Comparison of ENCODE assay signal across 24 cellular contexts in genomic region chr2:190618030-190618429, GRCh38. TPM values are rescaled to one million over a fixed set of nuclear protein-coding genes. Genes with fewer than 3 reads are reported as not detected.
A peak's percentile ranks its signal among the peaks of the same experiment; 100 is the strongest.
DNase-seq lines count a peak whose midpoint lies in the region; ATAC-seq, FAIRE-seq and TF ChIP-seq lines count a peak whose summit lies in the region.
"Had no signal": no experiment of that assay in that cellular context is flagged by ENCODE, and none has a peak within 500 bp of the region (broad histone marks: within the 10 kb centered on the region; RNA-seq: fewer than 3 reads in every experiment).

No MANE protein-coding gene starts in this region.

- 70% methylated on average over 3 of the region's 3 CpGs for WGBS in mammary epithelial cell (ENCODE audit: low coverage, missing lambda C conversion rate)

- no peak overlapping the region for H2AFZ ChIP-seq in mammary epithelial cell (ENCODE audit: low read depth, low read length)
- H2AFZ ChIP-seq: PC-9 had no signal

- no peak for TF ChIP-seq POLR2A in H54 (IDR thresholded peaks at IDR 0.05; ENCODE audit: low read depth, low read length)

- FAIRE-seq in H54 (lab: Jason Lieb, UNC) = no peak
- FAIRE-seq: HTR-8/SVneo had no signal

- CTCF ChIA-PET in mammary epithelial cell (lab: Charles Lee; ENCODE audit: low non-redundant PET) = no interaction called here

- TF ChIP-seq CTCF in 22Rv1 (IDR thresholded peaks at IDR 0.05) = no peak
- TF ChIP-seq CTCF in VCaP (conservative IDR thresholded peaks at IDR 0.05) = no peak
- TF ChIP-seq CTCF in mammary epithelial cell (conservative IDR thresholded peaks at IDR 0.05 in 1 of 2, IDR thresholded peaks at IDR 0.05 in 1 of 2; ENCODE audit: extremely low read depth in 1 of 2, insufficient read depth in 1 of 2, low read depth in 1 of 2, low read length in 2 of 2) = no peak

- H3K27ac ChIP-seq in 22Rv1 = 0 out of 2 replicates have a peak overlapping the region, but pooled peaks have one; percentile 6
- peak overlapping the region; percentile 60 for H3K27ac ChIP-seq in VCaP
- H3K27ac ChIP-seq in mammary epithelial cell (ENCODE audit: insufficient read depth, low read depth, low read length) = no peak overlapping the region
- H3K27ac ChIP-seq: HL-60, PC-9 had no signal

- peak; percentile 29 for DNase-seq in HT-29 (ENCODE audit: low spot score)
- no peak for DNase-seq in left colon
- no peak for DNase-seq in cortex of kidney (lab: John Stamatoyannopoulos, UW)
- no peak for DNase-seq in mammary epithelial cell
- DNase-seq in stimulated activated CD4-positive, alpha-beta T cell treated with anti-CD3 and anti-CD28 coated beads, Interleukin-4, amount 100 ng/mL, for 24 hours = no peak
- DNase-seq in H54 (ENCODE audit: insufficient read length, low spot score) = no peak
- DNase-seq: 8988T; CD4-positive, CD25-positive, alpha-beta regulatory T cell; COR-L47; DMS153; GDM1; GOT3; HFFc6; NCI-H1105 treated with DMSO at 0.1 percent for 48 hours; NCI-H1694 treated with DMSO at 0.1 percent for 48 hours; NCI-H2107; NCI-H2227 treated with DMSO at 0.1 percent for 48 hours; NCI-H510A treated with DMSO at 0.1 percent for 48 hours; PC-9; SW 1271 had no signal

- BruUV-seq in mammary epithelial cell (replicated peaks; lab: Mats Ljungman, UMichigan) = no TSS peak

- no peaks in the 10 kb centered on the region for H3K9me3 ChIP-seq in mammary epithelial cell (replicated peaks; ENCODE audit: insufficient read depth, low read length)

- H3K9ac ChIP-seq in mammary epithelial cell (ENCODE audit: insufficient read depth, low read length) = no peak overlapping the region

- no peaks in the 10 kb centered on the region for H3K36me3 ChIP-seq in mammary epithelial cell (ENCODE audit: insufficient read depth, low read length)

- H4K20me1 ChIP-seq in mammary epithelial cell (ENCODE audit: insufficient read depth, low read length) = no peaks in the 10 kb centered on the region

- no peaks in the 10 kb centered on the region for H3K4me1 ChIP-seq in mammary epithelial cell (ENCODE audit: insufficient read depth, low read length)

- dilution Hi-C loops in mammary epithelial cell (cut with HindIII; ENCODE audit: low sequenced_read_pairs) = no loop called here

- intact Hi-C loops in left colon (cut with DNase I, micrococcal nuclease) (no loop called here), mammary epithelial cell (cut with micrococcal nuclease) (no loop called here)

- ATAC-seq in left colon = peak; percentile 66

- in situ Hi-C loops in mammary epithelial cell (cut with MboI; ENCODE audit: low sequenced_read_pairs in 2 of 2) = no loop called here

- H3K79me2 ChIP-seq in mammary epithelial cell (ENCODE audit: insufficient read depth, low read length) = no peaks in the 10 kb centered on the region

- no peak overlapping the region for H3K4me3 ChIP-seq in mammary epithelial cell (replicated peaks in 1 of 3; ENCODE audit: insufficient read depth in 1 of 3, low read depth in 2 of 3, low read length in 3 of 3)
- H3K4me3 ChIP-seq: PC-9 had no signal

- no peaks in the 10 kb centered on the region for H3K27me3 ChIP-seq in mammary epithelial cell (ENCODE audit: insufficient read depth, low read length)

- H3K4me2 ChIP-seq in mammary epithelial cell (ENCODE audit: insufficient read depth, low read depth, low read length) = no peak overlapping the region
- H3K4me2 ChIP-seq: PC-9 had no signal

RNA-seq across cellular contexts. Expression of gene NAB1, which starts 30.9 kb away (rescaled TPM):
- 26.7 and 28.6 TPM in 2 replicates for total RNA-seq in HT-29 (2014; rRNA removed; shearing (Covaris generic))
- total RNA-seq in left colon (10 to 100 TPM; 21.9 to 30.9 TPM), mammary epithelial cell (10 to 100 TPM; 41.6 to 43.2 TPM)
- polyA plus RNA-seq in mammary epithelial cell = 16.0 TPM
- polyA minus RNA-seq in mammary epithelial cell = 87.3 TPM
